In genomic region chr4:110049951-110050925, GRCh38 we compare ENCODE assay signal across 9 cellular contexts.
DNase-seq lines count a peak whose midpoint lies in the region; ATAC-seq lines count a peak whose summit lies in the region.
"Had no signal": no experiment of that assay in that cellular context is flagged by ENCODE, and none has a peak within 500 bp of the region (broad histone marks: within the 10 kb centered on the region; RNA-seq: fewer than 3 reads in every experiment).

No MANE protein-coding gene starts in this region.

- no peaks in the 10 kb centered on the region for H3K9me3 ChIP-seq in SK-N-MC (ENCODE audit: low read depth, low read length)

- peak; percentile 50 for DNase-seq in DMS 273 (lab: John Stamatoyannopoulos, UW; ENCODE audit: unreplicated experiment)
- DNase-seq in DMS 273 treated with DMSO at 0.1 percent for 48 hours (lab: John Stamatoyannopoulos, UW), result no peak
- DNase-seq in SK-N-MC (ENCODE audit: low read depth, low spot score), result no peak
- peak in 31 of 56 donors; percentile 3 to 75 (median 18) for DNase-seq in amygdala (lab: John Stamatoyannopoulos, UW)
- DNase-seq in iPS DF 19.7 (ENCODE audit: low read depth, low spot score), result peak; percentile 5
- peak; percentile 58 for DNase-seq in stimulated activated CD4-positive, alpha-beta T cell treated with anti-CD3 and anti-CD28 coated beads, Interleukin-15, amount 100 ng/mL, for 24 hours
- no peak for DNase-seq in GDM1 (lab: John Stamatoyannopoulos, UW)
- DNase-seq: left cardiac atrium had no signal

- H3K4me3 ChIP-seq in SK-N-MC, result peak overlapping the region; percentile 7; the same call in 1 of the 2 replicates

- H3K36me3 ChIP-seq in SK-N-MC (ENCODE audit: insufficient read depth, low read length), result no peaks in the 10 kb centered on the region

- ATAC-seq in HG03520 (IDR thresholded peaks at IDR 0.05; ENCODE audit: unreplicated experiment), result peak; percentile 53

- no peak overlapping the region for H3K9ac ChIP-seq in SK-N-MC (ENCODE audit: insufficient read length)

- H3K27ac ChIP-seq in SK-N-MC, result no peak overlapping the region

Comparison
In these comparisons a context has a peak if more than half of its experiments do, and no peak if none do; other contexts are left out.
1. DNase-seq: peak in DMS 273 (single experiment), amygdala (31 of 56), iPS DF 19.7 (single experiment) and stimulated activated CD4-positive, alpha-beta T cell treated with anti-CD3 and anti-CD28 coated beads, Interleukin-15, amount 100 ng/mL, for 24 hours (single experiment); none in DMS 273 treated with DMSO at 0.1 percent for 48 hours (single experiment), SK-N-MC (single experiment) and GDM1 (single experiment).